Comparison of ENCODE assay signal across 9 cellular contexts in genomic region chr9:123637596-123637939, GRCh38.
DNase-seq lines count a peak whose midpoint lies in the region; ATAC-seq and TF ChIP-seq lines count a peak whose summit lies in the region.
"Had no signal": no experiment of that assay in that cellular context is flagged by ENCODE, and none has a peak within 500 bp of the region (broad histone marks: within the 10 kb centered on the region; RNA-seq: fewer than 3 reads in every experiment).

No MANE protein-coding gene starts in this region.

- no peak for ATAC-seq in HG02759 (IDR thresholded peaks at IDR 0.05; ENCODE audit: unreplicated experiment)
- ATAC-seq in GM21423 (IDR thresholded peaks at IDR 0.05; ENCODE audit: unreplicated experiment) = no peak
- ATAC-seq in HG02938 (IDR thresholded peaks at IDR 0.05; ENCODE audit: unreplicated experiment) = no peak

- no peak for TF ChIP-seq CTCF in BJ (IDR thresholded peaks at IDR 0.05; ENCODE audit: insufficient read depth, low read depth, low read length)
- no peak for TF ChIP-seq CTCF in HL-60 (IDR thresholded peaks at IDR 0.05; ENCODE audit: insufficient read depth, low read length)
- no peak for TF ChIP-seq CTCF in astrocyte of the spinal cord (IDR thresholded peaks at IDR 0.05; ENCODE audit: low read depth, low read length)

- DNase-seq in BJ (ENCODE audit: low read depth) (peak; percentile 1), HL-60 (ENCODE audit: low read depth in 1 of 2, low spot score in 1 of 2) (no peak), astrocyte of the spinal cord (ENCODE audit: low read depth, low spot score) (peak; percentile 77), GF-D8 (lab: John Stamatoyannopoulos, UW) (no peak)

- in situ Hi-C loops in astrocyte of the spinal cord (cut with HindIII; ENCODE audit: low sequenced_read_pairs) = no loop called here

- POLR2A ChIA-PET in BJ (lab: Charles Lee) = interaction anchor here (0.6 to 0.7 kb wide), 2 partner anchors 20 to 26 kb away, joined by 3 to 4 read pairs; no protein-coding TSS in a partner anchor

- H3K4me3 ChIP-seq in BJ (ENCODE audit: low read depth, low read length) (no peak overlapping the region), HL-60 (replicated peaks; ENCODE audit: insufficient read depth, low read length) (no peak overlapping the region), astrocyte of the spinal cord (ENCODE audit: low read depth, low read length) (peak overlapping the region; percentile 12), muscle layer of duodenum (ENCODE audit: low read depth in 1 of 2, low read length in 2 of 2) (peak overlapping the region; percentile 35 to 53)

- CTCF ChIA-PET in BJ (lab: Yijun Ruan, JAX) = interaction anchor here (0.7 to 1.8 kb wide), 5 partner anchors 15 to 476 kb away, joined by 3 to 6 read pairs (median 5); no protein-coding TSS in a partner anchor

- no peaks in the 10 kb centered on the region for H3K27me3 ChIP-seq in BJ (ENCODE audit: control insufficient read depth, insufficient read depth, low read length)
- no peaks in the 10 kb centered on the region for H3K27me3 ChIP-seq in HL-60 (ENCODE audit: insufficient read depth, poor library complexity, severe bottlenecking)
- H3K27me3 ChIP-seq in muscle layer of duodenum (ENCODE audit: low read depth, low read length) = no peaks in the 10 kb centered on the region
- H3K27me3 ChIP-seq: tibial nerve had no signal

- H3K9me3 ChIP-seq in muscle layer of duodenum (ENCODE audit: control insufficient read depth in 1 of 2, low read length in 2 of 2) = no peaks in the 10 kb centered on the region
- H3K9me3 ChIP-seq: tibial nerve had no signal

- H3K4me1 ChIP-seq in muscle layer of duodenum (ENCODE audit: control insufficient read depth in 1 of 2, insufficient read depth in 2 of 2, low read length in 2 of 2) = peaks cover 1 to 12% of the 10 kb centered on the region in 2 donors

- H3K27ac ChIP-seq in HL-60 (replicated peaks) (peak overlapping the region; percentile 4; the same call in 1 of the 2 replicates), muscle layer of duodenum (ENCODE audit: low read length) (no peak overlapping the region)
- H3K27ac ChIP-seq: tibial nerve had no signal

- no peaks in the 10 kb centered on the region for H3K36me3 ChIP-seq in BJ (ENCODE audit: control insufficient read depth, insufficient read depth, low read length)
- no peaks in the 10 kb centered on the region for H3K36me3 ChIP-seq in muscle layer of duodenum (ENCODE audit: control insufficient read depth in 1 of 2, insufficient read depth in 2 of 2, low read length in 2 of 2)
- H3K36me3 ChIP-seq: tibial nerve had no signal

Comparison
In these comparisons a context has a peak if more than half of its experiments do, and no peak if none do; other contexts are left out.
1. DNase-seq: peak in BJ (single experiment) and astrocyte of the spinal cord (single experiment); none in HL-60 (0 of 2) and GF-D8 (single experiment).
2. H3K4me3 ChIP-seq: peak in astrocyte of the spinal cord (single experiment) and muscle layer of duodenum (2 of 2); none in BJ (single experiment) and HL-60 (single experiment).